In genomic region chrX:48663241-48663640, GRCh38 we compare ENCODE assay signal across 17 cellular contexts. TPM values are rescaled to one million over a fixed set of nuclear protein-coding genes. Genes with fewer than 3 reads are reported as not detected.
DNase-seq lines count a peak whose midpoint lies in the region; TF ChIP-seq lines count a peak whose summit lies in the region.
"Had no signal": no experiment of that assay in that cellular context is flagged by ENCODE, and none has a peak within 500 bp of the region (broad histone marks: within the 10 kb centered on the region; RNA-seq: fewer than 3 reads in every experiment).

No MANE protein-coding gene starts in this region.

- H3K4me1 Mint-ChIP-seq in activated naive CD4-positive, alpha-beta T cell treated with anti-CD3 and anti-CD28 coated beads for 36 hours (ENCODE audit: low read depth): peaks cover 3% of the 10 kb centered on the region
- H3K4me1 Mint-ChIP-seq: GM23338 had no signal

- no peak for TF ChIP-seq POLR2A in spleen (IDR thresholded peaks at IDR 0.05)

- H3K36me3 ChIP-seq in spleen: no peaks in the 10 kb centered on the region

- 63 to 100% (median 76%) methylated on average over 1 of the region's 1 CpG for WGBS in spleen, 5 donors

- no peak overlapping the region for H3K27ac ChIP-seq in spleen

- no peaks in the 10 kb centered on the region for H3K4me1 ChIP-seq in spleen

- H3K4me3 Mint-ChIP-seq in activated naive CD4-positive, alpha-beta T cell treated with anti-CD3 and anti-CD28 coated beads for 36 hours: no peak overlapping the region
- H3K4me3 Mint-ChIP-seq: CD4-positive, alpha-beta T cell; GM23338 had no signal

- H3K36me3 Mint-ChIP-seq in activated naive CD4-positive, alpha-beta T cell treated with anti-CD3 and anti-CD28 coated beads for 36 hours (ENCODE audit: low read depth): no peaks in the 10 kb centered on the region

- H3K9me3 Mint-ChIP-seq in activated naive CD4-positive, alpha-beta T cell treated with anti-CD3 and anti-CD28 coated beads for 36 hours: no peaks in the 10 kb centered on the region
- H3K9me3 Mint-ChIP-seq: CD4-positive, alpha-beta T cell had no signal

- no peaks in the 10 kb centered on the region for H3K27me3 Mint-ChIP-seq in activated naive CD4-positive, alpha-beta T cell treated with anti-CD3 and anti-CD28 coated beads for 36 hours (ENCODE audit: low read depth)
- H3K27me3 Mint-ChIP-seq: CD4-positive, alpha-beta T cell had no signal

- no peak overlapping the region for H3K4me3 ChIP-seq in spleen
- H3K4me3 ChIP-seq: GM12878, GM23338 had no signal

- peak; percentile 37 for DNase-seq in activated CD4-positive, alpha-beta T cell treated with anti-CD3 and anti-CD28 coated beads for 48 hours
- DNase-seq in activated CD4-positive, alpha-beta T cell treated with anti-CD3 and anti-CD28 coated beads for 1 hour: no peak
- peak; percentile 8 for DNase-seq in activated naive CD4-positive, alpha-beta T cell treated with anti-CD3 and anti-CD28 coated beads for 36 hours
- no peak for DNase-seq in activated naive CD4-positive, alpha-beta T cell (lab: John Stamatoyannopoulos, UW)
- DNase-seq in RKO (ENCODE audit: low spot score) (peak; percentile 7), spleen (peak; percentile 17), DMS153 (lab: John Stamatoyannopoulos, UW) (no peak)
- DNase-seq: ACHN; C1 segment of cervical spinal cord; Calu3; CD4-positive, alpha-beta T cell; DMS 273 treated with DMSO at 0.1 percent for 48 hours; DMS79; H7 had no signal

- no peaks in the 10 kb centered on the region for H3K27me3 ChIP-seq in spleen (replicated peaks in 1 of 7)

- no peak for TF ChIP-seq CTCF in spleen (IDR thresholded peaks at IDR 0.05 in 8 of 11, conservative IDR thresholded peaks at IDR 0.05 in 3 of 11)

- H3K27ac Mint-ChIP-seq in activated naive CD4-positive, alpha-beta T cell treated with anti-CD3 and anti-CD28 coated beads for 36 hours: no peak overlapping the region
- H3K27ac Mint-ChIP-seq: CD4-positive, alpha-beta T cell; GM23338 had no signal

- peaks cover 0 to 5% (median 0%) of the 10 kb centered on the region in 8 donors for H3K9me3 ChIP-seq in spleen

- CTCF ChIA-PET in activated naive CD4-positive, alpha-beta T cell treated with anti-CD3 and anti-CD28 coated beads for 36 hours (lab: Charles Lee): interaction anchor here (1.1 kb wide), 1 partner anchor 13 kb away, joined by 4 read pairs; no protein-coding TSS in a partner anchor

- intact Hi-C loops in activated naive CD4-positive, alpha-beta T cell treated with anti-CD3 and anti-CD28 coated beads for 36 hours (cut with micrococcal nuclease): no loop called here
- intact Hi-C loops in spleen (cut with DNase I; ENCODE audit: low total_unique reads): no loop called here

RNA-seq across cellular contexts. Expression of gene WAS, which starts 20.4 kb away (rescaled TPM):
- 10 to 100 TPM; 76.1 to 77.8 TPM for total RNA-seq in activated naive CD4-positive, alpha-beta T cell treated with anti-CD3 and anti-CD28 coated beads for 36 hours
- 100 to 1,000 TPM in 5 of 7 donors, 10 to 100 TPM in 2; 99.3 to 169 (median 107) TPM for total RNA-seq in spleen
- 10 to 100 TPM; 53.5 to 64.8 (median 56.2) TPM for polyA plus RNA-seq in spleen
- total RNA-seq: Calu3, G401 had no signal

RNA-seq across cellular contexts. Expression of gene SUV39H1, which starts 33.3 kb away (rescaled TPM):
- total RNA-seq in activated naive CD4-positive, alpha-beta T cell treated with anti-CD3 and anti-CD28 coated beads for 36 hours: 10 to 100 TPM; 31.5 to 31.9 TPM
- total RNA-seq in spleen: 1 to 10 TPM; 6.2 to 9.2 (median 7.4) TPM
- 1 to 10 TPM; 4.0 to 6.7 (median 4.9) TPM for polyA plus RNA-seq in spleen

Comparison
In these comparisons a context has a peak if more than half of its experiments do, and no peak if none do; other contexts are left out.
1. DNase-seq: peak in activated CD4-positive, alpha-beta T cell treated with anti-CD3 and anti-CD28 coated beads for 48 hours (single experiment), activated naive CD4-positive, alpha-beta T cell treated with anti-CD3 and anti-CD28 coated beads for 36 hours (single experiment), RKO (single experiment) and spleen (single experiment); none in activated CD4-positive, alpha-beta T cell treated with anti-CD3 and anti-CD28 coated beads for 1 hour (single experiment), activated naive CD4-positive, alpha-beta T cell (0 of 4) and DMS153 (single experiment).